In genomic region chr6:165847407-165848098, GRCh38 we compare ENCODE assay signal across 12 cellular contexts.
DNase-seq lines count a peak whose midpoint lies in the region; ATAC-seq and TF ChIP-seq lines count a peak whose summit lies in the region.
"Had no signal": no experiment of that assay in that cellular context is flagged by ENCODE, and none has a peak within 500 bp of the region (broad histone marks: within the 10 kb centered on the region; RNA-seq: fewer than 3 reads in every experiment).

No MANE protein-coding gene starts in this region.

- H3K36me3 ChIP-seq in adrenal gland (replicated peaks in 1 of 2) (no peaks in the 10 kb centered on the region), suprapubic skin (no peaks in the 10 kb centered on the region)

- DNase-seq in left cardiac atrium (peak; percentile 50), cardiac septum (ENCODE audit: low spot score) (no peak), adrenal gland (peak in 6 of 7 donors; percentile 30 to 76 (median 61)), glomerular endothelial cell (ENCODE audit: extremely low read depth, low read depth, low spot score) (peak; percentile 36), suprapubic skin (ENCODE audit: low spot score in 2 of 2) (no peak), UCSD-AML1 (lab: John Stamatoyannopoulos, UW; ENCODE audit: unreplicated experiment) (no peak), epidermal melanocyte (ENCODE audit: insufficient read length, low spot score) (no peak)
- DNase-seq in stimulated activated CD4-positive, alpha-beta T cell treated with anti-CD3 and anti-CD28 coated beads, Interleukin-2, amount 100 ng/mL, for 48 hours: no peak
- DNase-seq: DMS79 treated with DMSO at 0.1 percent for 48 hours; NCI-H510A; stimulated activated CD4-positive, alpha-beta T cell treated with anti-CD3 and anti-CD28 coated beads, Interleukin-4, amount 100 ng/mL, for 24 hours had no signal

- no peak for TF ChIP-seq CTCF in adrenal gland (IDR thresholded peaks at IDR 0.05)
- no peak for TF ChIP-seq CTCF in suprapubic skin (IDR thresholded peaks at IDR 0.05)

- H3K4me1 ChIP-seq in adrenal gland (replicated peaks in 1 of 2) (no peaks in the 10 kb centered on the region), suprapubic skin (peaks cover 21% of the 10 kb centered on the region)

- TF ChIP-seq POLR2A in adrenal gland (IDR thresholded peaks at IDR 0.05): no peak
- no peak for TF ChIP-seq POLR2A in suprapubic skin (IDR thresholded peaks at IDR 0.05)

- 60 to 63% (median 62%) methylated on average over 14 of the region's 14 CpGs for WGBS in adrenal gland, 4 donors
- 60% methylated on average over 14 of the region's 14 CpGs for WGBS in suprapubic skin

- H3K4me3 ChIP-seq in adrenal gland: no peak overlapping the region
- peak overlapping the region; percentile 39 for H3K4me3 ChIP-seq in suprapubic skin

- H3K9me3 ChIP-seq in adrenal gland (replicated peaks in 1 of 3) (no peaks in the 10 kb centered on the region), suprapubic skin (no peaks in the 10 kb centered on the region)

- intact Hi-C loops in left cardiac atrium (cut with DNase I) (no loop called here), cardiac septum (cut with DNase I) (no loop called here), adrenal gland (cut with DNase I) (no loop called here)

- TF ChIP-seq EP300 in suprapubic skin (IDR thresholded peaks at IDR 0.05): no peak

- ATAC-seq in left cardiac atrium: peak; percentile 67 to 81
- ATAC-seq: stimulated activated memory B cell treated with anti-CD40 and anti-IgM and Interleukin-4, amounts not matched to agents 10 μg/mL and 1 μg/mL and 100 μg/mL, for 72 hours had no signal

- H3K27ac ChIP-seq in adrenal gland: no peak overlapping the region
- no peak overlapping the region for H3K27ac ChIP-seq in suprapubic skin

- H3K27me3 ChIP-seq in adrenal gland (no peaks in the 10 kb centered on the region), suprapubic skin (peaks cover 29% of the 10 kb centered on the region)

Comparison
In these comparisons a context has a peak if more than half of its experiments do, and no peak if none do; other contexts are left out.
1. DNase-seq: peak in left cardiac atrium (single experiment), adrenal gland (6 of 7) and glomerular endothelial cell (single experiment); none in cardiac septum (single experiment), suprapubic skin (0 of 2), stimulated activated CD4-positive, alpha-beta T cell treated with anti-CD3 and anti-CD28 coated beads, Interleukin-2, amount 100 ng/mL, for 48 hours (0 of 2), UCSD-AML1 (single experiment) and epidermal melanocyte (single experiment).